ENCODE assay signal across 20 cellular contexts in the genomic region with DNA sequence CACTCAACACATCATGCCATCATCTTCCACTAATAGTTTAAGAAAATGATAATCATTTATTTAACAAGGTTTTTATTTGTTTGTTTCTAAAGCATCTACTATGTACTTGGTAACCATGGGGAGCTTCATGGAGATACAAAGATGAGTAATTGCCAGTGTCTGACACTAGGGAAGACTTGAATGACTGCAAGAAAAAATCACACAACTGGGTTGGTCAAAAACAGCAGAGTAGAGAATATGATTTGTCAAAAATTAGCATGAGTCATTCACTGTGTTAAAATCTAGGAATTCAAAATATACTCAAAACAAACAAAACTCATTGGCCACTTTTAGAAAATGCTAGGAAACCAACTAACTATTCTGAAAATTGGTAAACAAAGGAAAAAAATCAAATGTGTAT. TPM values are rescaled to one million over a fixed set of nuclear protein-coding genes. Genes with fewer than 3 reads are reported as not detected.
DNase-seq lines count a peak whose midpoint lies in the region; ATAC-seq, FAIRE-seq and TF ChIP-seq lines count a peak whose summit lies in the region.
"Had no signal": no experiment of that assay in that cellular context is flagged by ENCODE, and none has a peak within 500 bp of the region (broad histone marks: within the 10 kb centered on the region; RNA-seq: fewer than 3 reads in every experiment).

No MANE protein-coding gene starts in this region.

- no peaks in the 10 kb centered on the region for H3K27me3 ChIP-seq in brain microvascular endothelial cell (replicated peaks)
- H3K27me3 ChIP-seq in foreskin keratinocyte = no peaks in the 10 kb centered on the region
- peaks cover 8% of the 10 kb centered on the region for H3K27me3 ChIP-seq in CD8-positive, alpha-beta memory T cell (ENCODE audit: insufficient read depth, low read length, poor library complexity, severe bottlenecking)

- peaks cover 33 to 73% of the 10 kb centered on the region in 2 donors for H3K27me3 Mint-ChIP-seq in CD8-positive, alpha-beta memory T cell

- DNase-seq in A549 (ENCODE audit: low read depth in 1 of 2, low spot score in 1 of 2) (peak in 1 of 2 experiments; percentile 72), HCEC 1CT (peak; percentile 69), brain microvascular endothelial cell (peak; percentile 78), foreskin keratinocyte (peak; percentile 71 to 82), NCI-H1436 treated with DMSO at 0.1 percent for 48 hours (lab: John Stamatoyannopoulos, UW) (no peak), DMS114 treated with DMSO at 0.1 percent for 48 hours (lab: John Stamatoyannopoulos, UW; ENCODE audit: unreplicated experiment) (no peak)
- no peak for DNase-seq in CD8-positive, alpha-beta memory T cell
- DNase-seq: activated CD4-positive, alpha-beta T cell treated with anti-CD3 and anti-CD28 coated beads for 48 hours; activated CD8-positive, alpha-beta memory T cell treated with anti-CD3 and anti-CD28 coated beads, Interleukin-2, amount 50 U/mL, for 48 hours; activated naive CD4-positive, alpha-beta T cell treated with anti-CD3 and anti-CD28 coated beads, Interleukin-2, amount 10 ng/mL, durations not matched to agents 7 days and 5 days; Calu3; central memory CD4-positive, alpha-beta T cell; effector memory CD8-positive, alpha-beta T cell; heart left ventricle; NCI-H510A; stimulated activated naive CD8-positive, alpha-beta T cell treated with anti-CD3 and anti-CD28 coated beads, Interleukin-15, Interleukin-2, amounts not matched to agents 100 U/mL and 50 U/mL, for 24 hours had no signal

- no peak overlapping the region for H3K4me2 ChIP-seq in A549

- TF ChIP-seq EP300 in A549 (IDR thresholded peaks at IDR 0.05) = no peak

- TF ChIP-seq RAD21 in A549 (conservative IDR thresholded peaks at IDR 0.05 in 1 of 2, IDR thresholded peaks at IDR 0.05 in 1 of 2) = no peak

- no peak overlapping the region for H3K4me3 Mint-ChIP-seq in CD8-positive, alpha-beta memory T cell
- H3K4me3 Mint-ChIP-seq: activated naive CD4-positive, alpha-beta T cell treated with anti-CD3 and anti-CD28 coated beads, Interleukin-2, amount 10 ng/mL, durations not matched to agents 7 days and 5 days; effector memory CD8-positive, alpha-beta T cell had no signal

- TF ChIP-seq POLR2A in A549 (IDR thresholded peaks at IDR 0.05; ENCODE audit: low read length) = no peak

- peak; percentile 74 to 86; a peak in 4 of 6 replicates for ATAC-seq in A549
- peak; percentile 93 for ATAC-seq in foreskin keratinocyte
- no peak for ATAC-seq in HG02588 (IDR thresholded peaks at IDR 0.05; ENCODE audit: unreplicated experiment)
- ATAC-seq: effector memory CD8-positive, alpha-beta T cell; heart left ventricle; stimulated activated naive CD8-positive, alpha-beta T cell treated with anti-CD3 and anti-CD28 coated beads, Interleukin-15, Interleukin-2, amounts not matched to agents 100 U/mL and 50 U/mL, for 24 hours had no signal

- H3K27ac ChIP-seq in A549 (no peak overlapping the region), brain microvascular endothelial cell (peak overlapping the region; percentile 36), foreskin keratinocyte (peak overlapping the region; percentile 85)
- H3K27ac ChIP-seq in CD8-positive, alpha-beta memory T cell (ENCODE audit: low read depth, low read length) = no peak overlapping the region
- H3K27ac ChIP-seq: heart left ventricle, parathyroid adenoma had no signal

- POLR2A ChIA-PET in A549 (lab: Yijun Ruan, JAX) = no interaction called here
- POLR2A ChIA-PET in CD8-positive, alpha-beta memory T cell (lab: Charles Lee) = no interaction called here

- no peak overlapping the region for H3K27ac Mint-ChIP-seq in CD8-positive, alpha-beta memory T cell
- H3K27ac Mint-ChIP-seq: activated naive CD4-positive, alpha-beta T cell treated with anti-CD3 and anti-CD28 coated beads, Interleukin-2, amount 10 ng/mL, durations not matched to agents 7 days and 5 days; effector memory CD8-positive, alpha-beta T cell had no signal

- CTCF ChIA-PET in A549 (lab: Yijun Ruan, JAX) = interaction anchor here (0.8 to 3.3 kb wide), 4 partner anchors 29 to 169 kb away, joined by 3 to 16 read pairs (median 5); a partner anchor contains a TSS
- CTCF ChIA-PET in CD8-positive, alpha-beta memory T cell (lab: Charles Lee) = no interaction called here

- FAIRE-seq in A549 (lab: Jason Lieb, UNC) = no peak
- FAIRE-seq: GM19239 had no signal

- TF ChIP-seq CTCF in A549 (IDR thresholded peaks at IDR 0.05) (no peak), brain microvascular endothelial cell (IDR thresholded peaks at IDR 0.05; ENCODE audit: low read depth, low read length, missing control alignments) (no peak), foreskin keratinocyte (conservative IDR thresholded peaks at IDR 0.05) (no peak)

- H3K4me3 ChIP-seq in A549 (no peak overlapping the region), brain microvascular endothelial cell (ENCODE audit: low read depth, low read length) (no peak overlapping the region)
- H3K4me3 ChIP-seq in CD8-positive, alpha-beta memory T cell (ENCODE audit: low read length) = no peak overlapping the region
- H3K4me3 ChIP-seq: heart left ventricle had no signal

- no peaks in the 10 kb centered on the region for H3K9me3 ChIP-seq in A549
- no peaks in the 10 kb centered on the region for H3K9me3 ChIP-seq in CD8-positive, alpha-beta memory T cell (ENCODE audit: low read length)
- H3K9me3 ChIP-seq: heart left ventricle had no signal

- in situ Hi-C loops in brain microvascular endothelial cell (cut with HindIII; ENCODE audit: low pct_ligation_motif_present, low sequenced_read_pairs) = no loop called here

- peaks cover 0 to 4% (median 3%) of the 10 kb centered on the region in 3 donors for H3K4me1 Mint-ChIP-seq in CD8-positive, alpha-beta memory T cell
- H3K4me1 Mint-ChIP-seq: activated naive CD4-positive, alpha-beta T cell treated with anti-CD3 and anti-CD28 coated beads, Interleukin-2, amount 10 ng/mL, durations not matched to agents 7 days and 5 days had no signal

- peaks cover 0 to 9% (median 0%) of the 10 kb centered on the region in 5 donors for H3K9me3 Mint-ChIP-seq in CD8-positive, alpha-beta memory T cell
- H3K9me3 Mint-ChIP-seq: activated naive CD4-positive, alpha-beta T cell treated with anti-CD3 and anti-CD28 coated beads, Interleukin-2, amount 10 ng/mL, durations not matched to agents 7 days and 5 days had no signal

- H3K36me3 ChIP-seq in brain microvascular endothelial cell (replicated peaks) = no peaks in the 10 kb centered on the region
- H3K36me3 ChIP-seq in CD8-positive, alpha-beta memory T cell (ENCODE audit: insufficient read depth, low read length) = no peaks in the 10 kb centered on the region
- H3K36me3 ChIP-seq: heart left ventricle had no signal

- H3K36me3 Mint-ChIP-seq in CD8-positive, alpha-beta memory T cell = peaks cover 0 to 3% (median 0%) of the 10 kb centered on the region in 3 donors
- H3K36me3 Mint-ChIP-seq: activated naive CD4-positive, alpha-beta T cell treated with anti-CD3 and anti-CD28 coated beads, Interleukin-2, amount 10 ng/mL, durations not matched to agents 7 days and 5 days had no signal

- H3K4me1 ChIP-seq in A549 (no peaks in the 10 kb centered on the region), foreskin keratinocyte (peaks cover 48% of the 10 kb centered on the region)
- H3K4me1 ChIP-seq in CD8-positive, alpha-beta memory T cell (ENCODE audit: insufficient read depth, low read length) = no peaks in the 10 kb centered on the region
- H3K4me1 ChIP-seq: parathyroid adenoma had no signal

TF ChIP-seq in A549, 52 proteins besides CTCF, POLR2A, EP300 and RAD21:
- no peak for TF ChIP-seq FOSL2 (IDR thresholded peaks at IDR 0.05)
- peak; percentile 79 for TF ChIP-seq FOSL2 (CRISPR knock-in tag; IDR thresholded peaks at IDR 0.05)
- TF ChIP-seq MAFK (IDR thresholded peaks at IDR 0.05; ENCODE audit: partially characterized antibody) = peak; percentile 5
- no peak for TF ChIP-seq CEBPB (IDR thresholded peaks at IDR 0.05)

RNA-seq across cellular contexts. Expression of a gene that starts 6.3 kb away (rescaled TPM):
- polyA plus RNA-seq in A549 (2011; rRNA removed) (0.34 and 0.44 TPM in 2 replicates), A549 (2017; fragmentation: RNase III; extraction: RNeasy Plus Mini Kit Qiagen cat#74134 plus additional on column Dnase treatment) (0.22 to 0.43 TPM (median 0.28 TPM) in 3 replicates), foreskin keratinocyte (44.4 and 45.4 TPM in 2 replicates)
- 0.21 and 0.32 TPM in 2 replicates for polyA plus RNA-seq in A549 (2012; cell fraction: cytosol; rRNA removed)
- polyA plus RNA-seq in A549 (2012; cell fraction: nucleus; rRNA removed) = 0.40 and 0.43 TPM in 2 replicates
- 0.78 and 1.3 TPM in 2 replicates for polyA minus RNA-seq in A549 (2011; rRNA and poly(A)+ RNA removed)
- total RNA-seq in foreskin keratinocyte = 140 and 167 TPM in 2 replicates
- total RNA-seq in CD8-positive, alpha-beta memory T cell = not detected
- polyA plus RNA-seq in CD8-positive, alpha-beta memory T cell = not detected
- total RNA-seq: Calu3, mucosa of gallbladder had no signal

Comparison
In these comparisons a context has a peak if more than half of its experiments do, and no peak if none do; other contexts are left out.
1. DNase-seq: peak in HCEC 1CT (single experiment), brain microvascular endothelial cell (single experiment) and foreskin keratinocyte (2 of 2); none in NCI-H1436 treated with DMSO at 0.1 percent for 48 hours (single experiment), CD8-positive, alpha-beta memory T cell (0 of 5) and DMS114 treated with DMSO at 0.1 percent for 48 hours (single experiment).
2. H3K27ac ChIP-seq: peak in brain microvascular endothelial cell (single experiment) and foreskin keratinocyte (single experiment); none in A549 (0 of 2) and CD8-positive, alpha-beta memory T cell (single experiment).
3. RNA of a gene that starts 6.3 kb away (polyA plus RNA-seq): 44.4 to 45.4 TPM in foreskin keratinocyte; 0.21 to 0.44 TPM in A549 and not detected in CD8-positive, alpha-beta memory T cell (single experiment); every median in the first group is over 10 times any median in the second.